Comparison of ENCODE assay signal across 8 cellular contexts in the genomic region with DNA sequence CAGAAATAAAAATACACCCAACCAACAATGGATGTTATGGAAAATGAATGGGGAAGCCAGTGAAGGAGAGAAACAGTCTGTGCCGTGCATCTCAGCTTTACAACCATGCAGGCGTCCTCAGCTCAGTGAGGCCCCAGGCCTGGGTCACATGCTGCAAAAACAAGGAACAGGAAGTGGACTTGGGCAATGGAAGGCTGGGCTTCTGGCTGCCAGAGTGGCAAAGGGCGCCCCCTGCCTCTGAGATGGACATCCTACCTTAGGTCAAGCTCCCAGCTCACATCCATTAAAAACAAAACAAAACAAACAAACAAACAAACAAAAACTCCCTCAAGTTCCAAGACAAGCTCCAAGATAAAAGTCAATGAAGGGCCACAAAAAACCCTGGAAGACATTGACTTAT. TPM values are rescaled to one million over a fixed set of nuclear protein-coding genes. Genes with fewer than 3 reads are reported as not detected.
DNase-seq lines count a peak whose midpoint lies in the region; ATAC-seq, FAIRE-seq and TF ChIP-seq lines count a peak whose summit lies in the region.

No MANE protein-coding gene starts in this region.

- 10% methylated on average over 3 of the region's 3 CpGs for WGBS in K562 (ENCODE audit: insufficient coverage, low coverage, missing lambda C conversion rate)
- WGBS in right lobe of liver (ENCODE audit: insufficient coverage, low coverage, low lambda C conversion rate, missing lambda C conversion rate): 89% methylated on average over 3 of the region's 3 CpGs

- no peak for FAIRE-seq in K562 (lab: Jason Lieb, UNC)

- TF ChIP-seq CTCF in NB4 (IDR thresholded peaks at IDR 0.05; ENCODE audit: low read depth, low read length) (peak; percentile 48), K562 (IDR thresholded peaks at IDR 0.05 in 2 of 3, conservative IDR thresholded peaks at IDR 0.05 in 1 of 3; ENCODE audit: insufficient read depth in 2 of 3, low read depth in 1 of 3, low read length in 3 of 3) (peak; percentile 29 to 44 (median 38); a peak in 5 of 6 replicates), right lobe of liver (IDR thresholded peaks at IDR 0.05) (peak; percentile 19 to 39 (median 26))

- peak; percentile 45 to 54 for TF ChIP-seq RAD21 in K562 (CRISPR knock-in tag; conservative IDR thresholded peaks at IDR 0.05 in 1 of 2, IDR thresholded peaks at IDR 0.05 in 1 of 2)

- H4K20me1 ChIP-seq in K562 (replicated peaks; ENCODE audit: control insufficient read depth, insufficient read depth, low read length): no peaks in the 10 kb centered on the region

- intact Hi-C loops in K562 (cut with micrococcal nuclease): loop anchor here (2.0 kb wide), 1 partner anchor 154 kb away; no protein-coding TSS in a partner anchor
- intact Hi-C loops in right lobe of liver (cut with DNase I): no loop called here

- no peak overlapping the region for H3K4me3 ChIP-seq in NB4 (ENCODE audit: low read depth, low read length)
- no peak overlapping the region for H3K4me3 ChIP-seq in K562
- H3K4me3 ChIP-seq in right lobe of liver: no peak overlapping the region

- H3K9me1 ChIP-seq in K562 (ENCODE audit: control insufficient read depth, insufficient read depth, low read length): no peaks in the 10 kb centered on the region

- CTCF ChIA-PET in K562 (lab: Yijun Ruan, JAX; ENCODE audit: low intra/inter-chr PET ratio): no interaction called here

- TF ChIP-seq EP300 in K562 (IDR thresholded peaks at IDR 0.05; ENCODE audit: low read length): no peak

- no TSS peak for BruUV-seq in K562 (replicated peaks; lab: Mats Ljungman, UMichigan)

- POLR2A ChIA-PET in K562 (lab: Yijun Ruan, JAX): no interaction called here

- H3K9me3 ChIP-seq in K562 (replicated peaks; ENCODE audit: control insufficient read depth, insufficient read depth, low read depth, low read length): no peaks in the 10 kb centered on the region
- no peaks in the 10 kb centered on the region for H3K9me3 ChIP-seq in right lobe of liver

- in situ Hi-C loops in K562 (cut with MboI): no loop called here

- H3K36me3 ChIP-seq in K562 (ENCODE audit: control insufficient read depth, insufficient read depth, low read length): no peaks in the 10 kb centered on the region
- H3K36me3 ChIP-seq in right lobe of liver: peaks cover 0 to 36% (median 11%) of the 10 kb centered on the region in 4 donors

- H3K9ac ChIP-seq in K562 (ENCODE audit: insufficient read depth in 1 of 2, low read depth in 2 of 2, low read length in 2 of 2): no peak overlapping the region

- H3K27me3 ChIP-seq in K562 (ENCODE audit: control insufficient read depth in 2 of 2, insufficient read depth in 2 of 2, low read length in 2 of 2) (no peaks in the 10 kb centered on the region), right lobe of liver (no peaks in the 10 kb centered on the region)

- DNase-seq in Ammon's horn (ENCODE audit: low spot score): peak; percentile 14
- peak; percentile 79 for DNase-seq in NB4 (ENCODE audit: low read depth)
- DNase-seq in K562 (ENCODE audit: extremely low read depth in 1 of 4, low spot score in 3 of 4): peak; percentile 12 to 27 (median 22)
- DNase-seq in right lobe of liver: no peak

- H3K4me1 ChIP-seq in K562 (replicated peaks in 1 of 2; ENCODE audit: control insufficient read depth in 2 of 2, insufficient read depth in 2 of 2, low read length in 2 of 2): no peaks in the 10 kb centered on the region
- H3K4me1 ChIP-seq in right lobe of liver: no peaks in the 10 kb centered on the region

- H3K27ac ChIP-seq in K562 (ENCODE audit: extremely low read depth, low read depth, low read length) (no peak overlapping the region), right lobe of liver (no peak overlapping the region)

- no peak overlapping the region; the same call in 1 of the 2 replicates for H3K4me2 ChIP-seq in K562 (ENCODE audit: insufficient read depth, low read length)

- no peak for TF ChIP-seq POLR2A in NB4 (IDR thresholded peaks at IDR 0.05; ENCODE audit: extremely low read depth, insufficient read length)
- no peak for TF ChIP-seq POLR2A in K562 (conservative IDR thresholded peaks at IDR 0.05)
- no peak for TF ChIP-seq POLR2A in right lobe of liver (IDR thresholded peaks at IDR 0.05)

- H2AFZ ChIP-seq in K562 (ENCODE audit: low read depth, low read length): peak overlapping the region; percentile 47

- H3K79me2 ChIP-seq in K562 (ENCODE audit: control insufficient read depth, insufficient read depth, low read length): no peaks in the 10 kb centered on the region

- ATAC-seq in GM18511 (IDR thresholded peaks at IDR 0.05; ENCODE audit: unreplicated experiment): peak; percentile 68
- ATAC-seq in K562: peak; percentile 84
- peak; percentile 34 to 56 (median 47) for ATAC-seq in right lobe of liver
- ATAC-seq in GM18873 (IDR thresholded peaks at IDR 0.05; ENCODE audit: low FRiP score, unreplicated experiment): no peak
- ATAC-seq in HG03520 (IDR thresholded peaks at IDR 0.05; ENCODE audit: unreplicated experiment): no peak
- no peak for ATAC-seq in HG03460 (IDR thresholded peaks at IDR 0.05; ENCODE audit: unreplicated experiment)

TF ChIP-seq in K562, 482 proteins besides CTCF, POLR2A, EP300 and RAD21 (continues in another document):
- peak; percentile 49; the same call in 1 of the 2 replicates for TF ChIP-seq RAD51 (IDR thresholded peaks at IDR 0.05; ENCODE audit: borderline replicate concordance, low read depth)
- TF ChIP-seq, protein P1, sequence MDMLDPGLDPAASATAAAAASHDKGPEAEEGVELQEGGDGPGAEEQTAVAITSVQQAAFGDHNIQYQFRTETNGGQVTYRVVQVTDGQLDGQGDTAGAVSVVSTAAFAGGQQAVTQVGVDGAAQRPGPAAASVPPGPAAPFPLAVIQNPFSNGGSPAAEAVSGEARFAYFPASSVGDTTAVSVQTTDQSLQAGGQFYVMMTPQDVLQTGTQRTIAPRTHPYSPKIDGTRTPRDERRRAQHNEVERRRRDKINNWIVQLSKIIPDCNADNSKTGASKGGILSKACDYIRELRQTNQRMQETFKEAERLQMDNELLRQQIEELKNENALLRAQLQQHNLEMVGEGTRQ (CRISPR knock-in tag; IDR thresholded peaks at IDR 0.05): peak; percentile 80
- no peak for TF ChIP-seq GTF2F1 (IDR thresholded peaks at IDR 0.05; ENCODE audit: low read depth, low read length)
- TF ChIP-seq RUNX1 (IDR thresholded peaks at IDR 0.05; ENCODE audit: low read depth): no peak
- peak; percentile 79; the same call in 1 of the 2 replicates for TF ChIP-seq SPI1 (IDR thresholded peaks at IDR 0.05; ENCODE audit: borderline replicate concordance, low read depth, low read length)
- peak; percentile 86 for TF ChIP-seq L3MBTL2 (IDR thresholded peaks at IDR 0.05)
- TF ChIP-seq, protein P2, sequence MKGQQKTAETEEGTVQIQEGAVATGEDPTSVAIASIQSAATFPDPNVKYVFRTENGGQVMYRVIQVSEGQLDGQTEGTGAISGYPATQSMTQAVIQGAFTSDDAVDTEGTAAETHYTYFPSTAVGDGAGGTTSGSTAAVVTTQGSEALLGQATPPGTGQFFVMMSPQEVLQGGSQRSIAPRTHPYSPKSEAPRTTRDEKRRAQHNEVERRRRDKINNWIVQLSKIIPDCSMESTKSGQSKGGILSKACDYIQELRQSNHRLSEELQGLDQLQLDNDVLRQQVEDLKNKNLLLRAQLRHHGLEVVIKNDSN (CRISPR knock-in tag; IDR thresholded peaks at IDR 0.05): peak; percentile 65
- TF ChIP-seq ETV1 (tag; conservative IDR thresholded peaks at IDR 0.05; ENCODE audit: low read depth): 0 out of 2 replicates have a peak, but pooled peaks have one; percentile 9
- peak; percentile 75 for TF ChIP-seq ELF1 (tag; IDR thresholded peaks at IDR 0.05)
- TF ChIP-seq GATAD2B (IDR thresholded peaks at IDR 0.05; ENCODE audit: borderline replicate concordance): no peak
- peak; percentile 54 for TF ChIP-seq GABPA (tag; conservative IDR thresholded peaks at IDR 0.05; ENCODE audit: low read depth)

RNA-seq across cellular contexts. Expression of a gene that starts 54.7 kb away (rescaled TPM):
- total RNA-seq in K562 (2011; cell fraction: chromatin; rRNA removed; ENCODE audit: low replicate concordance): not detected in 2 replicates
- total RNA-seq in K562 (2011; cell fraction: nucleolus; rRNA removed): not detected in 2 replicates
- total RNA-seq in K562 (2011; cell fraction: nucleoplasm; rRNA removed): not detected in 2 replicates
- total RNA-seq in K562 (2014; rRNA removed) (not detected in 2 replicates), K562 (2014; rRNA removed; fragmentation: Illumina TruSeq; extraction: Trizol) (not detected in 2 replicates), K562 (2015; rRNA removed; fragmentation: Illumina TruSeq; extraction: Trizol) (not detected in 2 replicates), K562 (2021) (0.07 TPM in 2 replicates), right lobe of liver (1 to 10 TPM in 4 of 6 experiments, under 1 TPM in 2; 0.50 to 2.2 (median 1.1) TPM)
- polyA plus RNA-seq in K562 (2011; rRNA removed) (not detected in 2 replicates), K562 (2014; fragmentation: Illumina TruSeq; extraction: Trizol) (not detected in 2 replicates), K562 (2014; fragmentation: Nextera tagmentation; extraction: Ambion mirVana) (not detected), K562 (2014; rRNA removed) (not detected in 2 replicates)
- not detected in 2 replicates for polyA plus RNA-seq in K562 (2011; cell fraction: cytosol; rRNA removed)
- polyA plus RNA-seq in K562 (2011; cell fraction: nucleus; rRNA removed): not detected in 2 replicates
- polyA plus RNA-seq in K562 (2012): 0.14 TPM in 1 of 2 replicates, not detected in the other
- polyA minus RNA-seq in K562 (2011; rRNA and poly(A)+ RNA removed): not detected in 2 replicates
- polyA minus RNA-seq in K562 (2011; cell fraction: cytosol; rRNA and poly(A)+ RNA removed): not detected in 2 replicates
- polyA minus RNA-seq in K562 (2011; cell fraction: nucleus; rRNA and poly(A)+ RNA removed): not detected in 2 replicates

Comparison
In these comparisons a context has a peak if more than half of its experiments do, and no peak if none do; other contexts are left out.
1. DNase-seq: peak in Ammon's horn (single experiment), NB4 (single experiment) and K562 (4 of 4); none in right lobe of liver (0 of 3).
2. ATAC-seq: peak in GM18511 (single experiment), K562 (single experiment) and right lobe of liver (4 of 4); none in GM18873 (single experiment), HG03520 (single experiment) and HG03460 (single experiment).
3. Peak in every context shown above with its lines, with median percentiles within 50 percentile points of each other: CTCF ChIP-seq.